8 cellular contexts compared by ENCODE assay signal in genomic region chr5:59174248-59174844, GRCh38.
DNase-seq lines count a peak whose midpoint lies in the region; ATAC-seq and TF ChIP-seq lines count a peak whose summit lies in the region.

No MANE protein-coding gene starts in this region.

- CTCF ChIA-PET in mammary epithelial cell (lab: Charles Lee; ENCODE audit: low non-redundant PET) = interaction anchor here (0.6 kb wide), 1 partner anchor 280 kb away, joined by 3 read pairs; no protein-coding TSS in a partner anchor

- no peaks in the 10 kb centered on the region for H3K36me3 ChIP-seq in mammary epithelial cell (ENCODE audit: insufficient read depth, low read length)

- no peaks in the 10 kb centered on the region for H3K36me3 Mint-ChIP-seq in CD14-positive monocyte

- 7% methylated on average over 5 of the region's 5 CpGs for WGBS in mammary epithelial cell (ENCODE audit: low coverage, missing lambda C conversion rate)

- ATAC-seq in GM18498 (IDR thresholded peaks at IDR 0.05; ENCODE audit: unreplicated experiment) (peak; percentile 50), HG03378 (IDR thresholded peaks at IDR 0.05; ENCODE audit: unreplicated experiment) (no peak)

- H3K27ac Mint-ChIP-seq in CD14-positive monocyte = no peak overlapping the region

- no peaks in the 10 kb centered on the region for H3K9me3 Mint-ChIP-seq in CD14-positive monocyte

- no peak overlapping the region for H3K4me3 Mint-ChIP-seq in CD14-positive monocyte

- no TSS peak for BruUV-seq in mammary epithelial cell (replicated peaks; lab: Mats Ljungman, UMichigan)

- H3K27me3 Mint-ChIP-seq in CD14-positive monocyte (ENCODE audit: low read depth in 3 of 3) = peaks cover 0 to 2% (median 0%) of the 10 kb centered on the region in 3 donors

- intact Hi-C loops in CD14-positive monocyte (cut with micrococcal nuclease) = loop anchor here (5.0 to 10.0 kb wide), 2 partner anchors 280 to 287 kb away; no protein-coding TSS in a partner anchor
- intact Hi-C loops in mammary epithelial cell (cut with micrococcal nuclease) = loop anchor here (1.0 kb wide), 4 partner anchors 140 to 303 kb away; no protein-coding TSS in a partner anchor

- H3K9ac ChIP-seq in mammary epithelial cell (ENCODE audit: insufficient read depth, low read length) = no peak overlapping the region

- H3K4me1 Mint-ChIP-seq in CD14-positive monocyte = peaks cover 11% of the 10 kb centered on the region

- TF ChIP-seq CTCF in CD14-positive monocyte (IDR thresholded peaks at IDR 0.05) (peak; percentile 69), mammary epithelial cell (conservative IDR thresholded peaks at IDR 0.05 in 1 of 2, IDR thresholded peaks at IDR 0.05 in 1 of 2; ENCODE audit: extremely low read depth in 1 of 2, insufficient read depth in 1 of 2, low read depth in 1 of 2, low read length in 2 of 2) (peak; percentile 91 to 93)

- no peaks in the 10 kb centered on the region for H3K9me3 ChIP-seq in mammary epithelial cell (replicated peaks; ENCODE audit: insufficient read depth, low read length)

- no peak overlapping the region for H3K4me2 ChIP-seq in mammary epithelial cell (ENCODE audit: insufficient read depth, low read depth, low read length)

- no peaks in the 10 kb centered on the region for H3K27me3 ChIP-seq in mammary epithelial cell (ENCODE audit: insufficient read depth, low read length)

- DNase-seq in CD14-positive monocyte (ENCODE audit: low spot score) = no peak
- DNase-seq in HT1080 (ENCODE audit: low read depth) = peak; percentile 55
- DNase-seq in RKO (ENCODE audit: low spot score) = peak; percentile 85
- DNase-seq in mammary epithelial cell = peak; percentile 35
- DNase-seq in kidney glomerular epithelial cell (lab: John Stamatoyannopoulos, UW) = peak; percentile 83
- DNase-seq in superior temporal gyrus (ENCODE audit: extremely low spot score) = peak; percentile 70

- H3K79me2 ChIP-seq in mammary epithelial cell (ENCODE audit: insufficient read depth, low read length) = no peaks in the 10 kb centered on the region

- H3K27ac ChIP-seq in mammary epithelial cell (ENCODE audit: insufficient read depth, low read depth, low read length) = no peak overlapping the region

- in situ Hi-C loops in mammary epithelial cell (cut with MboI; ENCODE audit: low sequenced_read_pairs in 2 of 2) = loop anchor here (5.0 to 25.0 kb wide), 4 partner anchors 137 to 287 kb away; no protein-coding TSS in a partner anchor

- H4K20me1 ChIP-seq in mammary epithelial cell (ENCODE audit: insufficient read depth, low read length) = no peaks in the 10 kb centered on the region

- H2AFZ ChIP-seq in mammary epithelial cell (ENCODE audit: low read depth, low read length) = no peak overlapping the region

- dilution Hi-C loops in mammary epithelial cell (cut with HindIII; ENCODE audit: low sequenced_read_pairs) = no loop called here

- no peaks in the 10 kb centered on the region for H3K4me1 ChIP-seq in mammary epithelial cell (ENCODE audit: insufficient read depth, low read length)

- no peak overlapping the region for H3K4me3 ChIP-seq in mammary epithelial cell (replicated peaks in 1 of 3; ENCODE audit: insufficient read depth in 1 of 3, low read depth in 2 of 3, low read length in 3 of 3)
